8 cellular contexts compared by ENCODE assay signal in the genomic region with DNA sequence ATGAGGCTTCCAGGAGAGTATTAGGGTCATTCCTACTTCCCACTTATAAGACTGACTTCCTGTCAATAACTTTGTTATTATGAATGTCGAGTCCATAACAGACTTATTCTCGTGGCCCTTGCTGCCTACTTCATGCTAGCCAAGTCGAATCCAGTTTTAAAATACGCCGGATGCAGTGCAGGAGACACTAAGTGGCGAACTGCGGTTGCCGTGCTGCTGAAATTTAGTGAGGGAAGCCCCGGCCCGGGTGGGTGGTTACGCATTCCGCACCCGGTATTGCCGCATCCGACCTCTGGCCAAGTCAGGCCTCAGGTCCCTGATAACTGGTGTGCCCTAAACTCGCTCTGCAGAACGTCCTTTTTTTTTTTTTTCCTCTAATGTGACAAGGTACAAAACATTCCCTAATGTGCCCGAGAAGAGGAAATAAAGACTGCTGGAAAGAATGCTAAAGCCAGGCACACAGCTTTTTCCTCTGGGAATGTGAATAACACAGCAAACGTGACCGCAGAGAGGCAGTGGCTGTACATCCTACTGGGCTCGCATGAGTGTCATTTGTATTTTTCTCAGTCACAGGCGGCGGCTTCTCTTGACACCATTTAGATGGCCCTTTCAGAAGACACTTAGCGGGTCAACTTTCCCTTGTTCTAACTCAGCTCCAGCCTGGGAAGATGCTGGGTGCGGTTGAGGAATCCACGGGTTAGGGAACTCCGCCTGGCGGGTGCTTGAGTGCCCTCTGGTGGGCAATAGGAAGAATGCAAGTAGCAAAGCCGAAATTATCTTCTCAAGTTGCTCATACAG. TPM values are rescaled to one million over a fixed set of nuclear protein-coding genes. Genes with fewer than 3 reads are reported as not detected.
DNase-seq lines count a peak whose midpoint lies in the region; ATAC-seq and TF ChIP-seq lines count a peak whose summit lies in the region.

No MANE protein-coding gene starts in this region.

- H3K4me1 ChIP-seq in Panc1 (ENCODE audit: control insufficient read depth, insufficient read depth, low read length) (peaks cover 3% of the 10 kb centered on the region; the same call in 1 of the 2 replicates), parathyroid adenoma (no peaks in the 10 kb centered on the region)

- POLR2A ChIA-PET in Panc1 (lab: Charles Lee), result no interaction called here

- H3K27me3 Mint-ChIP-seq in activated naive CD8-positive, alpha-beta T cell treated with anti-CD3 and anti-CD28 coated beads for 36 hours, result peaks cover 7% of the 10 kb centered on the region

- TF ChIP-seq CTCF in Panc1 (IDR thresholded peaks at IDR 0.05) (peak; percentile 92), parathyroid adenoma (IDR thresholded peaks at IDR 0.05) (peak; percentile 98)

- no peak overlapping the region for H3K27ac Mint-ChIP-seq in activated naive CD8-positive, alpha-beta T cell treated with anti-CD3 and anti-CD28 coated beads for 36 hours

- H3K4me3 Mint-ChIP-seq in activated naive CD8-positive, alpha-beta T cell treated with anti-CD3 and anti-CD28 coated beads for 36 hours, result no peak overlapping the region

- H3K4me2 ChIP-seq in parathyroid adenoma (ENCODE audit: low read length), result peak overlapping the region; percentile 47

- no peaks in the 10 kb centered on the region for H3K79me2 ChIP-seq in parathyroid adenoma

- peak overlapping the region; percentile 56 for H2AFZ ChIP-seq in parathyroid adenoma

- H3K9me3 ChIP-seq in Panc1 (ENCODE audit: control insufficient read depth, insufficient read depth, low read depth, low read length) (no peaks in the 10 kb centered on the region), parathyroid adenoma (ENCODE audit: control insufficient read depth, low read length) (no peaks in the 10 kb centered on the region)

- ATAC-seq in HG03354 (IDR thresholded peaks at IDR 0.05; ENCODE audit: poor library complexity, severe bottlenecking, unreplicated experiment) (peak; percentile 66), Panc1 (peak; percentile 83)

- no peak overlapping the region for H3K9ac ChIP-seq in parathyroid adenoma

- H3K27ac ChIP-seq in Panc1 (ENCODE audit: low read length) (no peak overlapping the region), parathyroid adenoma (peak overlapping the region; percentile 61)

- peaks cover 6% of the 10 kb centered on the region for H3K36me3 Mint-ChIP-seq in activated naive CD8-positive, alpha-beta T cell treated with anti-CD3 and anti-CD28 coated beads for 36 hours

- H3K36me3 ChIP-seq in Panc1 (ENCODE audit: control insufficient read depth, insufficient read depth, low read length), result no peaks in the 10 kb centered on the region
- no peaks in the 10 kb centered on the region for H3K36me3 ChIP-seq in parathyroid adenoma (ENCODE audit: control insufficient read depth, insufficient read depth, low read length)

- DNase-seq in NK-92 treated with Interleukin-12 subunit alpha and Interleukin-12 subunit beta, amount 100 ng/mL, for 24 hours (lab: John Stamatoyannopoulos, UW), result peak; percentile 7
- DNase-seq in NK-92 (lab: John Stamatoyannopoulos, UW; ENCODE audit: unreplicated experiment) (no peak), Panc1 (ENCODE audit: low read depth, low spot score) (peak; percentile 55), head of caudate nucleus (peak; percentile 37 to 90 (median 73)), GM19240 (ENCODE audit: insufficient read length, low spot score) (no peak)
- peak; percentile 26 for DNase-seq in activated naive CD8-positive, alpha-beta T cell treated with anti-CD3 and anti-CD28 coated beads for 36 hours

- H3K4me3 ChIP-seq in Panc1 (ENCODE audit: low read depth in 2 of 2, low read length in 2 of 2) (no peak overlapping the region), parathyroid adenoma (ENCODE audit: low read depth, low read length) (no peak overlapping the region)

- CTCF ChIA-PET in Panc1 (lab: Charles Lee), result interaction anchor here (0.5 to 0.7 kb wide), 2 partner anchors 10 to 1696 kb away, joined by 4 to 5 read pairs; no protein-coding TSS in a partner anchor

- intact Hi-C loops in Panc1 (cut with micrococcal nuclease; ENCODE audit: unreplicated experiment), result no loop called here
- intact Hi-C loops in head of caudate nucleus (cut with DNase I), result loop anchor here (10.0 kb wide), 1 partner anchor 195 kb away; the partner anchor contains the start of genes FTO and RPGRIP1L

- peaks cover 23% of the 10 kb centered on the region for H3K4me1 Mint-ChIP-seq in activated naive CD8-positive, alpha-beta T cell treated with anti-CD3 and anti-CD28 coated beads for 36 hours

- in situ Hi-C loops in Panc1 (cut with HindIII; ENCODE audit: low pct_unique_long_range_greater_than_20kb, low sequenced_read_pairs), result no loop called here

- no peaks in the 10 kb centered on the region for H3K27me3 ChIP-seq in Panc1 (ENCODE audit: control insufficient read depth, insufficient read depth, low read length)
- H3K27me3 ChIP-seq in parathyroid adenoma (ENCODE audit: control insufficient read depth, insufficient read depth, low read length), result no peaks in the 10 kb centered on the region

- H3K9me3 Mint-ChIP-seq in activated naive CD8-positive, alpha-beta T cell treated with anti-CD3 and anti-CD28 coated beads for 36 hours, result peaks cover 6% of the 10 kb centered on the region

- no TSS peak for BruUV-seq in Panc1 (replicated peaks; lab: Mats Ljungman, UMichigan)

RNA-seq across cellular contexts. Expression of gene AKTIP, which starts 7.1 kb away (rescaled TPM):
- 26.1 TPM for total RNA-seq in Panc1 (2021; ENCODE audit: unreplicated experiment)
- polyA plus RNA-seq in Panc1 (2012; ENCODE audit: insufficient read length), result 18.6 TPM
- total RNA-seq in activated naive CD8-positive, alpha-beta T cell treated with anti-CD3 and anti-CD28 coated beads for 36 hours, result 10 to 100 TPM; 26.6 to 27.1 TPM

Comparison
In these comparisons a context has a peak if more than half of its experiments do, and no peak if none do; other contexts are left out.
1. DNase-seq: peak in NK-92 treated with Interleukin-12 subunit alpha and Interleukin-12 subunit beta, amount 100 ng/mL, for 24 hours (single experiment), Panc1 (single experiment), activated naive CD8-positive, alpha-beta T cell treated with anti-CD3 and anti-CD28 coated beads for 36 hours (single experiment) and head of caudate nucleus (42 of 42); none in NK-92 (single experiment) and GM19240 (single experiment).